1 cellular context compared by ENCODE assay signal in genomic region chr7:101363734-101364374, GRCh38.
TF ChIP-seq lines count a peak whose summit lies in the region.

No MANE protein-coding gene starts in this region.

TF ChIP-seq in K562, 482 proteins besides CTCF, POLR2A, EP300 and RAD21 (continued from another document):
- TF ChIP-seq SAFB (IDR thresholded peaks at IDR 0.05; ENCODE audit: borderline replicate concordance, low read depth, low read length) (no peak), RBM15 (IDR thresholded peaks at IDR 0.05; ENCODE audit: insufficient read depth, low read length) (no peak), DPF2 (IDR thresholded peaks at IDR 0.05) (no peak), ARID1B (IDR thresholded peaks at IDR 0.05) (no peak), MLLT1 (IDR thresholded peaks at IDR 0.05) (no peak), ZNF232 (CRISPR knock-in tag; IDR thresholded peaks at IDR 0.05) (no peak), HMGXB4 (CRISPR knock-in tag; IDR thresholded peaks at IDR 0.05) (no peak), ZNF830 (CRISPR knock-in tag; IDR thresholded peaks at IDR 0.05) (no peak), NFIX (CRISPR knock-in tag; IDR thresholded peaks at IDR 0.05; ENCODE audit: low read depth) (0 out of 2 replicates have a peak, but pooled peaks have one; percentile 5), HMG20A (CRISPR knock-in tag; conservative IDR thresholded peaks at IDR 0.05) (no peak), ZBTB34 (CRISPR knock-in tag; IDR thresholded peaks at IDR 0.05) (no peak), NR2F6 (CRISPR knock-in tag; IDR thresholded peaks at IDR 0.05) (no peak), ZFPM2 (CRISPR knock-in tag; IDR thresholded peaks at IDR 0.05) (no peak), HNRNPK (IDR thresholded peaks at IDR 0.05; ENCODE audit: low read depth, low read length, poor library complexity, severe bottlenecking) (no peak), STAT5A (IDR thresholded peaks at IDR 0.05; ENCODE audit: borderline replicate concordance, low read length) (no peak), ZKSCAN3 (CRISPR knock-in tag; IDR thresholded peaks at IDR 0.05) (no peak), THAP7 (CRISPR knock-in tag; IDR thresholded peaks at IDR 0.05) (no peak), KAT8 (IDR thresholded peaks at IDR 0.05; ENCODE audit: low read depth) (no peak), NBN (IDR thresholded peaks at IDR 0.05; ENCODE audit: low read depth) (no peak), ZNF347 (CRISPR knock-in tag; IDR thresholded peaks at IDR 0.05; ENCODE audit: low read depth) (no peak), CBFA2T2 (conservative IDR thresholded peaks at IDR 0.05) (no peak), ADNP (tag; IDR thresholded peaks at IDR 0.05) (no peak), ZNF23 (CRISPR knock-in tag; IDR thresholded peaks at IDR 0.05) (no peak), ARID2 (IDR thresholded peaks at IDR 0.05) (no peak), TFAP4 (CRISPR knock-in tag; IDR thresholded peaks at IDR 0.05; ENCODE audit: borderline replicate concordance) (peak; percentile 48; the same call in 1 of the 2 replicates), SAP30 (IDR thresholded peaks at IDR 0.05; ENCODE audit: borderline replicate concordance, insufficient read depth, low read depth, low read length, poor library complexity, severe bottlenecking) (no peak), MCM3 (IDR thresholded peaks at IDR 0.05) (no peak), ZFP36 (IDR thresholded peaks at IDR 0.05; ENCODE audit: low read depth, low read length, partially characterized antibody) (no peak), MYNN (IDR thresholded peaks at IDR 0.05) (no peak), MYNN (CRISPR knock-in tag; IDR thresholded peaks at IDR 0.05) (no peak), SMAD4 (CRISPR knock-in tag; conservative IDR thresholded peaks at IDR 0.05) (0 out of 2 replicates have a peak, but pooled peaks have one; percentile 33), SFPQ (IDR thresholded peaks at IDR 0.05; ENCODE audit: low read depth, low read length) (no peak), ZNF354B (CRISPR knock-in tag; IDR thresholded peaks at IDR 0.05) (no peak), EZH2 (IDR thresholded peaks at IDR 0.05; ENCODE audit: borderline replicate concordance, low read depth, low read length) (no peak), HMG20B (CRISPR knock-in tag; IDR thresholded peaks at IDR 0.05) (no peak), PCBP1 (IDR thresholded peaks at IDR 0.05; ENCODE audit: low read depth, low read length, poor library complexity, severe bottlenecking) (peak; percentile 46), BMI1 (IDR thresholded peaks at IDR 0.05; ENCODE audit: low read length) (no peak), ZBTB33 (CRISPR knock-in tag; IDR thresholded peaks at IDR 0.05) (no peak), MEF2D (tag; conservative IDR thresholded peaks at IDR 0.05; ENCODE audit: low read depth) (no peak), CBX8 (IDR thresholded peaks at IDR 0.05; ENCODE audit: borderline replicate concordance, extremely low read depth, low read depth, low read length, poor library complexity, severe bottlenecking) (no peak), SMARCE1 (IDR thresholded peaks at IDR 0.05) (no peak), MED1 (CRISPR knock-in tag; IDR thresholded peaks at IDR 0.05; ENCODE audit: borderline replicate concordance) (no peak)
